Comparison of ENCODE assay signal across 8 cellular contexts in genomic region chr2:168961450-168962229, GRCh38.
DNase-seq lines count a peak whose midpoint lies in the region; ATAC-seq, FAIRE-seq and TF ChIP-seq lines count a peak whose summit lies in the region.

No MANE protein-coding gene starts in this region.

- no peaks in the 10 kb centered on the region for H3K36me3 ChIP-seq in ovary

- DNase-seq in DMS153 (lab: John Stamatoyannopoulos, UW) = peak; percentile 52
- peak; percentile 38 to 66 for DNase-seq in NCI-H446 (lab: John Stamatoyannopoulos, UW)
- DNase-seq in activated CD4-positive, alpha-beta T cell treated with anti-CD3 and anti-CD28 coated beads, Interleukin-2, amount 50 U/mL, for 1 hour = peak; percentile 10
- DNase-seq in frontal cortex (ENCODE audit: low spot score in 2 of 2) = peak; percentile 3 to 6
- no peak for DNase-seq in ovary
- no peak for DNase-seq in posterior vena cava (ENCODE audit: low spot score)

- no peak overlapping the region for H3K27ac ChIP-seq in ovary

- WGBS in ovary, 3 donors = 20 to 21% (median 20%) methylated on average over 5 of the region's 5 CpGs

- H3K27me3 ChIP-seq in ovary = no peaks in the 10 kb centered on the region

- no peak overlapping the region for H3K4me3 ChIP-seq in ovary

- TF ChIP-seq EP300 in ovary (IDR thresholded peaks at IDR 0.05) = no peak

- peak in 2 of 3 donors; percentile 33 to 35 for TF ChIP-seq CTCF in ovary (IDR thresholded peaks at IDR 0.05)

- no peak for FAIRE-seq in frontal cortex (lab: Jason Lieb, UNC)

- no peaks in the 10 kb centered on the region for H3K9me3 ChIP-seq in ovary

- no peak for TF ChIP-seq POLR2A in ovary (IDR thresholded peaks at IDR 0.05)

- intact Hi-C loops in ovary (cut with DNase I) (no loop called here), posterior vena cava (cut with DNase I) (loop anchor here in 1 of 2 donors (10.0 kb wide), 1 partner anchor 173 kb away; no protein-coding TSS in a partner anchor)

- no peaks in the 10 kb centered on the region for H3K4me1 ChIP-seq in ovary (ENCODE audit: insufficient read depth)

- ATAC-seq in GM19035 (IDR thresholded peaks at IDR 0.05; ENCODE audit: unreplicated experiment) (peak; percentile 92), HG03280 (IDR thresholded peaks at IDR 0.05; ENCODE audit: unreplicated experiment) (peak; percentile 86)

Comparison
In these comparisons a context has a peak if more than half of its experiments do, and no peak if none do; other contexts are left out.
1. DNase-seq: peak in DMS153 (single experiment), NCI-H446 (2 of 2), activated CD4-positive, alpha-beta T cell treated with anti-CD3 and anti-CD28 coated beads, Interleukin-2, amount 50 U/mL, for 1 hour (single experiment) and frontal cortex (2 of 2); none in ovary (0 of 5) and posterior vena cava (single experiment).